1 cellular context compared by ENCODE assay signal in genomic region chr15:71201471-71201870, GRCh38.
TF ChIP-seq lines count a peak whose summit lies in the region.

No MANE protein-coding gene starts in this region.

TF ChIP-seq in HEK293, 187 proteins besides CTCF, POLR2A, EP300 and RAD21 (continued from another document):
- TF ChIP-seq EGR2 (tag by site-specific recombination; IDR thresholded peaks at IDR 0.05; ENCODE audit: low read depth) (no peak), BCL6B (tag by site-specific recombination; IDR thresholded peaks at IDR 0.05) (peak; percentile 78), ZNF223 (tag by site-specific recombination; IDR thresholded peaks at IDR 0.05) (no peak), ZNF132 (tag by site-specific recombination; IDR thresholded peaks at IDR 0.05; ENCODE audit: borderline replicate concordance) (no peak), ZNF292 (tag by site-specific recombination; IDR thresholded peaks at IDR 0.05; ENCODE audit: borderline replicate concordance, low read depth) (no peak), ZBTB48 (tag by site-specific recombination; IDR thresholded peaks at IDR 0.05) (no peak), ZNF677 (tag by site-specific recombination; IDR thresholded peaks at IDR 0.05) (no peak), ZNF112 (tag by site-specific recombination; IDR thresholded peaks at IDR 0.05) (peak; percentile 84), ZNF146 (tag by site-specific recombination; IDR thresholded peaks at IDR 0.05) (no peak), ZNF354C (tag by site-specific recombination; IDR thresholded peaks at IDR 0.05; ENCODE audit: borderline replicate concordance, low read depth) (no peak), MEIS1 (CRISPR knock-in tag; IDR thresholded peaks at IDR 0.05; ENCODE audit: borderline replicate concordance) (no peak), ZNF571 (tag by site-specific recombination; IDR thresholded peaks at IDR 0.05) (peak; percentile 93; the same call in 1 of the 2 replicates), TRIM28 (IDR thresholded peaks at IDR 0.05; ENCODE audit: borderline replicate concordance, low read length) (0 out of 2 replicates have a peak, but pooled peaks have one; percentile 49), ZNF776 (tag by site-specific recombination; IDR thresholded peaks at IDR 0.05; ENCODE audit: borderline replicate concordance) (peak; percentile 95), ZNF660 (tag by site-specific recombination; IDR thresholded peaks at IDR 0.05) (peak; percentile 93), SP3 (tag by site-specific recombination; IDR thresholded peaks at IDR 0.05) (no peak), ZNF175 (tag by site-specific recombination; IDR thresholded peaks at IDR 0.05) (no peak), ZFP37 (tag by site-specific recombination; IDR thresholded peaks at IDR 0.05) (no peak), ZNF664 (tag by site-specific recombination; IDR thresholded peaks at IDR 0.05) (no peak), ZNF843 (tag by site-specific recombination; IDR thresholded peaks at IDR 0.05) (no peak), ZNF423 (tag by site-specific recombination; IDR thresholded peaks at IDR 0.05) (no peak), ZNF768 (tag by site-specific recombination; IDR thresholded peaks at IDR 0.05) (no peak), TCF7L2 (IDR thresholded peaks at IDR 0.05; ENCODE audit: borderline replicate concordance, low read depth, low read length) (no peak), ZNF362 (tag by site-specific recombination; IDR thresholded peaks at IDR 0.05) (no peak), ZNF623 (tag by site-specific recombination; IDR thresholded peaks at IDR 0.05) (no peak), HOXA7 (CRISPR knock-in tag; IDR thresholded peaks at IDR 0.05; ENCODE audit: borderline replicate concordance) (no peak), RBAK (tag by site-specific recombination; IDR thresholded peaks at IDR 0.05) (no peak)
